Comparison of ENCODE assay signal across 1 cellular context in the genomic region with DNA sequence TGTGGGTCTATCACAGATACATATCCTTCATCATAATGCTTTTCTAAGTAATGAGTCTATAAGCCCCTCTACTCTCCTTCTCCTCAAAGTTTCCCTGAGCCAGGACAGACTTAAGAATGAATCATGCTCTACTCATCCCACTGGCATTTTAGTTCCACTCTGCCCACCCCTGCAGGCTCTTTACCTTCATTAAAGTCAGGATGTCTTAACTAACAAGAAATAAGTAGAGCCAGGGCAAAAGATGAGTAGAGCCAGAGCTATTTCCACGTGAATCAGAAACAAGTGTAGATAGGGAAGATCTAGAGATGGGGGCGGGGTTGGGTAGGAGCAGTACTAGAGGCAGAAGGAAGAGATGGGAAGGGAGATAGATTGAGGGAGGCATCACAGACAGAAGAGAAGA.
TF ChIP-seq lines count a peak whose summit lies in the region.

No MANE protein-coding gene starts in this region.

TF ChIP-seq in IMR-90, 13 proteins besides CTCF, POLR2A, EP300 and RAD21 (continued from another document):
- TF ChIP-seq MXI1 (IDR thresholded peaks at IDR 0.05; ENCODE audit: borderline replicate concordance, low read depth, low read length) (no peak), CEBPB (IDR thresholded peaks at IDR 0.05; ENCODE audit: low read depth, low read length) (no peak), RFX5 (IDR thresholded peaks at IDR 0.05; ENCODE audit: low read depth, low read length) (no peak), SMC3 (IDR thresholded peaks at IDR 0.05; ENCODE audit: low read depth, low read length) (no peak), CHD1 (IDR thresholded peaks at IDR 0.05; ENCODE audit: low read depth, low read length) (no peak), RCOR1 (IDR thresholded peaks at IDR 0.05; ENCODE audit: insufficient replicate concordance, low read length) (no peak), NFE2L2 (IDR thresholded peaks at IDR 0.05; ENCODE audit: low read depth, low read length) (no peak)
- TF ChIP-seq, protein P1, sequence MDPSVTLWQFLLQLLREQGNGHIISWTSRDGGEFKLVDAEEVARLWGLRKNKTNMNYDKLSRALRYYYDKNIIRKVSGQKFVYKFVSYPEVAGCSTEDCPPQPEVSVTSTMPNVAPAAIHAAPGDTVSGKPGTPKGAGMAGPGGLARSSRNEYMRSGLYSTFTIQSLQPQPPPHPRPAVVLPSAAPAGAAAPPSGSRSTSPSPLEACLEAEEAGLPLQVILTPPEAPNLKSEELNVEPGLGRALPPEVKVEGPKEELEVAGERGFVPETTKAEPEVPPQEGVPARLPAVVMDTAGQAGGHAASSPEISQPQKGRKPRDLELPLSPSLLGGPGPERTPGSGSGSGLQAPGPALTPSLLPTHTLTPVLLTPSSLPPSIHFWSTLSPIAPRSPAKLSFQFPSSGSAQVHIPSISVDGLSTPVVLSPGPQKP (IDR thresholded peaks at IDR 0.05; ENCODE audit: borderline replicate concordance, low read depth, low read length), result no peak
- TF ChIP-seq, protein P2, sequence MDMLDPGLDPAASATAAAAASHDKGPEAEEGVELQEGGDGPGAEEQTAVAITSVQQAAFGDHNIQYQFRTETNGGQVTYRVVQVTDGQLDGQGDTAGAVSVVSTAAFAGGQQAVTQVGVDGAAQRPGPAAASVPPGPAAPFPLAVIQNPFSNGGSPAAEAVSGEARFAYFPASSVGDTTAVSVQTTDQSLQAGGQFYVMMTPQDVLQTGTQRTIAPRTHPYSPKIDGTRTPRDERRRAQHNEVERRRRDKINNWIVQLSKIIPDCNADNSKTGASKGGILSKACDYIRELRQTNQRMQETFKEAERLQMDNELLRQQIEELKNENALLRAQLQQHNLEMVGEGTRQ (IDR thresholded peaks at IDR 0.05; ENCODE audit: low read depth, low read length), result no peak
